In genomic region chr19:10334340-10335148, GRCh38 we compare ENCODE assay signal across 8 cellular contexts. TPM values are rescaled to one million over a fixed set of nuclear protein-coding genes. Genes with fewer than 3 reads are reported as not detected.
DNase-seq lines count a peak whose midpoint lies in the region; ATAC-seq and TF ChIP-seq lines count a peak whose summit lies in the region.

No MANE protein-coding gene starts in this region.

- TF ChIP-seq CTCF in WI38 (IDR thresholded peaks at IDR 0.05; ENCODE audit: low read depth, low read length) (no peak), lower lobe of right lung (IDR thresholded peaks at IDR 0.05) (no peak)

- H3K4me1 ChIP-seq in endocrine pancreas (ENCODE audit: control insufficient read depth, insufficient read depth, low read length) (no peaks in the 10 kb centered on the region), lower lobe of right lung (peaks cover 29% of the 10 kb centered on the region)

- no peaks in the 10 kb centered on the region for H3K27me3 ChIP-seq in endocrine pancreas (ENCODE audit: control insufficient read depth, insufficient read depth, low read length)
- H3K27me3 ChIP-seq in lower lobe of right lung (ENCODE audit: low read depth) = no peaks in the 10 kb centered on the region

- H3K9me3 ChIP-seq in endocrine pancreas (ENCODE audit: control insufficient read depth, low read length) (no peaks in the 10 kb centered on the region), lower lobe of right lung (no peaks in the 10 kb centered on the region)

- H3K27ac ChIP-seq in lower lobe of right lung = peak overlapping the region; percentile 88

- intact Hi-C loops in lower lobe of right lung (cut with DNase I) = no loop called here

- peaks cover 2% of the 10 kb centered on the region for H3K36me3 ChIP-seq in endocrine pancreas (ENCODE audit: control insufficient read depth, insufficient read depth, low read length)
- H3K36me3 ChIP-seq in lower lobe of right lung = peaks cover 13% of the 10 kb centered on the region

- peak; percentile 96 for DNase-seq in GM03348 (ENCODE audit: low spot score)
- DNase-seq in NCI-H2029 (lab: John Stamatoyannopoulos, UW) = peak; percentile 65
- peak; percentile 96 for DNase-seq in lower lobe of right lung
- peak; percentile 39 for DNase-seq in stimulated activated CD4-positive, alpha-beta T cell treated with anti-CD3 and anti-CD28 coated beads, Interleukin-4, amount 100 ng/mL, for 24 hours

- H3K9ac ChIP-seq in endocrine pancreas (ENCODE audit: control insufficient read depth, insufficient read depth, low read length) = peak overlapping the region; percentile 38

- peak overlapping the region; percentile 86 for H3K4me3 ChIP-seq in WI38 (ENCODE audit: low read depth, low read length)
- peak overlapping the region; percentile 64 for H3K4me3 ChIP-seq in endocrine pancreas (ENCODE audit: control insufficient read depth, insufficient read depth, low read length)
- H3K4me3 ChIP-seq in lower lobe of right lung = peak overlapping the region; percentile 80

- ATAC-seq in lower lobe of right lung (peak; percentile 89 to 91), HG02642 (IDR thresholded peaks at IDR 0.05; ENCODE audit: poor library complexity, unreplicated experiment) (no peak), HG02885 (IDR thresholded peaks at IDR 0.05; ENCODE audit: poor library complexity, unreplicated experiment) (no peak)

RNA-seq across cellular contexts. Expression of gene RAVER1, which starts 1.2 kb away (rescaled TPM):
- total RNA-seq in lower lobe of right lung = 29.6 TPM

RNA-seq across cellular contexts. Expression of gene ICAM3, which starts 4.9 kb away (rescaled TPM):
- total RNA-seq in lower lobe of right lung = 33.0 TPM

RNA-seq across cellular contexts. Expression of gene FDX2, which starts 18.7 kb away (rescaled TPM):
- total RNA-seq in lower lobe of right lung = 16.8 TPM

RNA-seq across cellular contexts. Expression of gene ZGLP1, which starts 24.9 kb away (rescaled TPM):
- total RNA-seq in lower lobe of right lung = 6.2 TPM

RNA-seq across cellular contexts. Expression of gene ICAM5, which starts 44.8 kb away (rescaled TPM):
- 15.3 TPM for total RNA-seq in lower lobe of right lung

Comparison
In these comparisons a context has a peak if more than half of its experiments do, and no peak if none do; other contexts are left out.
1. DNase-seq: peak in every context shown above with its lines; median percentile 96 in GM03348; 96 in lower lobe of right lung; 65 in NCI-H2029; 39 in stimulated activated CD4-positive, alpha-beta T cell treated with anti-CD3 and anti-CD28 coated beads, Interleukin-4, amount 100 ng/mL, for 24 hours.
2. ATAC-seq: peak in lower lobe of right lung (2 of 2); none in HG02642 (single experiment) and HG02885 (single experiment).
3. Peak in every context shown above with its lines, with median percentiles within 50 percentile points of each other: H3K4me3 ChIP-seq.